Comparison of ENCODE assay signal across 14 cellular contexts in the genomic region with DNA sequence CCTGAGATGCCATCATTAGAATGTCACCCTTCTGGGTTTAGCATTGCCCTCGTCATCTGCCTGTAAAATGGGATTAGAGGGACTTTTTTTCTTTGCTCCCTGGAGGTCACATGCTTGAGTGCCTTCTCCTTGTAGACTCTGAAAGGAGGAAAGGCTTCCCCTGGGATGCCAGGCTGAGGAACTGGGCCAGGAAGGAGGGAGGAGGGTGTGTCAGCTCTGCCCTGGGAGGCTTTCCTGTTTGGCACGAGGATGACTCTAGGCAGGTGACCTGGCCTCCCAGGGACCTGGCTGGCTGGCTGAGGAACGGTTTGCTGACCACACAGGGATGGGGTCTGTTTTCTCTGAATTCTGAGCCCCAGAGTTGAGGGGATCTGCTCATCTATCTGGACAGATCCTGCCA. TPM values are rescaled to one million over a fixed set of nuclear protein-coding genes. Genes with fewer than 3 reads are reported as not detected.
DNase-seq lines count a peak whose midpoint lies in the region; ATAC-seq and TF ChIP-seq lines count a peak whose summit lies in the region.
"Had no signal": no experiment of that assay in that cellular context is flagged by ENCODE, and none has a peak within 500 bp of the region (broad histone marks: within the 10 kb centered on the region; RNA-seq: fewer than 3 reads in every experiment).

No MANE protein-coding gene starts in this region.

- no peak for TF ChIP-seq CTCF in osteoblast (IDR thresholded peaks at IDR 0.05; ENCODE audit: extremely low read depth, low read depth, low read length)

- H3K36me3 Mint-ChIP-seq in dendritic cell treated with granulocyte-macrophage colony-stimulating factor and Interleukin-4, amounts not matched to agents 40 ng/mL and 50 ng/mL, for 4 days (ENCODE audit: low read depth), result peaks cover 37% of the 10 kb centered on the region

- no peak overlapping the region for H3K4me3 Mint-ChIP-seq in dendritic cell treated with granulocyte-macrophage colony-stimulating factor and Interleukin-4, amounts not matched to agents 40 ng/mL and 50 ng/mL, for 4 days
- H3K4me3 Mint-ChIP-seq: nephron progenitor cell had no signal

- intact Hi-C loops in dendritic cell treated with granulocyte-macrophage colony-stimulating factor and Interleukin-4, amounts not matched to agents 40 ng/mL and 50 ng/mL, for 4 days (cut with micrococcal nuclease), result no loop called here
- intact Hi-C loops in sciatic nerve (cut with DNase I), result no loop called here

- H3K4me3 ChIP-seq in BLaER1 treated with 17β-estradiol and CSF1 and Interleukin-3, amounts not matched to agents 10 nM and 100 nM, result peak overlapping the region in 2 of 10 experiments; percentile 38 to 48; a peak in 4 of 20 replicates
- no peak overlapping the region for H3K4me3 ChIP-seq in osteoblast (ENCODE audit: insufficient read depth, low read length)
- H3K4me3 ChIP-seq: hepatocyte, left ventricle myocardium inferior had no signal

- peaks cover 0 to 18% (median 11%) of the 10 kb centered on the region in 11 experiments; a peak in 13 of 22 replicates for H3K27me3 ChIP-seq in BLaER1 treated with 17β-estradiol and CSF1 and Interleukin-3, amounts not matched to agents 10 nM and 100 nM
- H3K27me3 ChIP-seq in osteoblast (ENCODE audit: insufficient read depth, low read length), result no peaks in the 10 kb centered on the region
- H3K27me3 ChIP-seq: hepatocyte had no signal

- H3K9me3 ChIP-seq in BLaER1 treated with 17β-estradiol and CSF1 and Interleukin-3, amounts not matched to agents 10 nM and 100 nM (replicated peaks in 1 of 11), result no peaks in the 10 kb centered on the region
- H3K9me3 ChIP-seq in osteoblast (ENCODE audit: low read depth, low read length), result no peaks in the 10 kb centered on the region
- H3K9me3 ChIP-seq: left ventricle myocardium inferior had no signal

- H3K27ac Mint-ChIP-seq in dendritic cell treated with granulocyte-macrophage colony-stimulating factor and Interleukin-4, amounts not matched to agents 40 ng/mL and 50 ng/mL, for 4 days, result peak overlapping the region; percentile 84
- H3K27ac Mint-ChIP-seq: nephron progenitor cell had no signal

- H3K4me1 Mint-ChIP-seq in dendritic cell treated with granulocyte-macrophage colony-stimulating factor and Interleukin-4, amounts not matched to agents 40 ng/mL and 50 ng/mL, for 4 days (ENCODE audit: low read depth), result peaks cover 85% of the 10 kb centered on the region

- peaks cover 31% of the 10 kb centered on the region for H3K27me3 Mint-ChIP-seq in dendritic cell treated with granulocyte-macrophage colony-stimulating factor and Interleukin-4, amounts not matched to agents 40 ng/mL and 50 ng/mL, for 4 days

- H3K27ac ChIP-seq in BLaER1 treated with 17β-estradiol and CSF1 and Interleukin-3, amounts not matched to agents 10 nM and 100 nM, result peak overlapping the region in 8 of 11 experiments; percentile 21 to 81 (median 66); a peak in 15 of 22 replicates
- peak overlapping the region; percentile 83 for H3K27ac ChIP-seq in osteoblast (ENCODE audit: low read depth, low read length)
- H3K27ac ChIP-seq: hepatocyte, left ventricle myocardium inferior had no signal

- DNase-seq in M059J (ENCODE audit: low read depth) (peak; percentile 85), osteoblast (ENCODE audit: insufficient read length, low spot score, missing footprints) (peak; percentile 90), CD1c-positive myeloid dendritic cell (ENCODE audit: extremely low spot score) (no peak), sciatic nerve (ENCODE audit: low spot score) (no peak)
- DNase-seq in activated naive CD4-positive, alpha-beta T cell (lab: John Stamatoyannopoulos, UW), result no peak
- DNase-seq: DMS79 treated with DMSO at 0.1 percent for 48 hours, left ventricle myocardium inferior, NCI-H1417 treated with DMSO at 0.1 percent for 48 hours, NCI-H524, nephron progenitor cell had no signal

- peaks cover 56 to 95% (median 76%) of the 10 kb centered on the region in 11 experiments; a peak in 21 of 22 replicates for H4K20me1 ChIP-seq in BLaER1 treated with 17β-estradiol and CSF1 and Interleukin-3, amounts not matched to agents 10 nM and 100 nM
- H4K20me1 ChIP-seq in osteoblast (ENCODE audit: insufficient read depth, low read length), result peaks cover 54% of the 10 kb centered on the region

- no peak for ATAC-seq in GM19455 (IDR thresholded peaks at IDR 0.05; ENCODE audit: unreplicated experiment)
- ATAC-seq in sciatic nerve, result no peak

- H3K4me2 ChIP-seq in BLaER1 treated with 17β-estradiol and CSF1 and Interleukin-3, amounts not matched to agents 10 nM and 100 nM, result peak overlapping the region; percentile 58 to 100 (median 98)
- no peak overlapping the region for H3K4me2 ChIP-seq in osteoblast (ENCODE audit: insufficient read depth, low read length)
- H3K4me2 ChIP-seq: hepatocyte had no signal

- no peaks in the 10 kb centered on the region for H3K9me3 Mint-ChIP-seq in dendritic cell treated with granulocyte-macrophage colony-stimulating factor and Interleukin-4, amounts not matched to agents 40 ng/mL and 50 ng/mL, for 4 days
- H3K9me3 Mint-ChIP-seq: nephron progenitor cell had no signal

- H3K79me2 ChIP-seq in osteoblast (ENCODE audit: insufficient read depth, low read length), result peaks cover 85% of the 10 kb centered on the region

- peaks cover 0 to 38% (median 11%) of the 10 kb centered on the region in 11 experiments; a peak in 12 of 22 replicates for H3K36me3 ChIP-seq in BLaER1 treated with 17β-estradiol and CSF1 and Interleukin-3, amounts not matched to agents 10 nM and 100 nM
- H3K36me3 ChIP-seq in osteoblast (ENCODE audit: insufficient read depth, low read length), result peaks cover 4% of the 10 kb centered on the region
- H3K36me3 ChIP-seq: left ventricle myocardium inferior had no signal

- peak overlapping the region in 9 of 11 experiments; percentile 14 to 72 (median 59); a peak in 14 of 22 replicates for H3K9ac ChIP-seq in BLaER1 treated with 17β-estradiol and CSF1 and Interleukin-3, amounts not matched to agents 10 nM and 100 nM

- H3K4me1 ChIP-seq in BLaER1 treated with 17β-estradiol and CSF1 and Interleukin-3, amounts not matched to agents 10 nM and 100 nM, result peaks cover 53 to 90% (median 82%) of the 10 kb centered on the region in 10 experiments
- H3K4me1 ChIP-seq in osteoblast (ENCODE audit: insufficient read depth, low read length), result peaks cover 40% of the 10 kb centered on the region

- H2AFZ ChIP-seq in osteoblast (ENCODE audit: low read length), result no peak overlapping the region
- H2AFZ ChIP-seq: hepatocyte had no signal

RNA-seq across cellular contexts. Expression of a gene that starts 4.6 kb away (rescaled TPM):
- total RNA-seq in M059J (2014; rRNA removed; shearing (Covaris generic)), result 56.5 and 67.0 TPM in 2 replicates
- 10.5 and 11.2 TPM in 2 replicates for total RNA-seq in osteoblast
- total RNA-seq in sciatic nerve, result 29.4 TPM

Comparison
In these comparisons a context has a peak if more than half of its experiments do, and no peak if none do; other contexts are left out.
1. DNase-seq: peak in M059J (single experiment) and osteoblast (single experiment); none in activated naive CD4-positive, alpha-beta T cell (0 of 4), CD1c-positive myeloid dendritic cell (single experiment) and sciatic nerve (single experiment).